ENCODE assay signal across 12 cellular contexts in the genomic region with DNA sequence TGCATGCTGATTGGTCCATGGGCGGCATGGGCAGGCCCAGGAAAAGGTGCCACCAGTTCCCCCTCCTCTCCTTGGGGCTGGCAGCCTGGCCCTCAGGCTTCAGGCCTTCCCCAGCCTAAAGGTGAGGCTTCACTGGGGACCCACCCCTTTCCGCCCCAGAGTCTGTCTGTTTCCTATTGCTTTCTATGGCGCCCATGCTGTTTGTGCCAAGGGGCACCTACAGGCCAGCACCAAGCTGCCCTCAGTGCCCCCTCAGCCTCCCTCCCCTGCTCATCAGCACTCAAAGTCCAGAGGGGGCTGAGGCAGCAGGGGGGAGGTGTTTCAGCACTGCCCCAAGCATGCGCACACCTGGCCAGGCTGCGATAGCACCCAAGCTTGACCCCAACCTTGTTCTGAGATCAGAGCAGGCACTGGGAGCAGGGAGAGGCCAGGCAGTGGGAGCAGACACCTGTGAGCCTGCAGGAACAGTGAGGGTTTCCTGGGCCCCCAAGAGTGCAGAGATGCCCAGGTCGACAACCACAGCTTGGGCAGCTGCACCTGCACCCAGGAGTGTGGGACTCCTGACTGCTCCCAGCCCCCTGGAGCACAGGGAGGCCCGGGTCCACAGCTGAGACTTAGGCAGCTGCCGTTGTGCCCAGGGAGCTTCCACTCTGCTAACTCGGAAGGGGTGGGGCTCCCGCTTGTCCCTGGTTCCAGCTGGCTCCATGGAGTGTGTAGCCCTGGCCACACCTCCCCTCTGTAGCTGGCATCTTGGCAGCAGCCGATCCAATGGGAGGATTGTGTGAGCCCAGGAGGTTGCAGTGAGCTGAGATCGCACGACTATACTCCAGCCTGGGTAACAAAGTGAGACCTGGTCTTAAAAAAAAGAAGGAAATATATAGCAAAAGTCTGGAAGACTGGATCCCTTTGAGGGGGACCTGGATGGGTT.
DNase-seq lines count a peak whose midpoint lies in the region; ATAC-seq and TF ChIP-seq lines count a peak whose summit lies in the region.
"Had no signal": no experiment of that assay in that cellular context is flagged by ENCODE, and none has a peak within 500 bp of the region (broad histone marks: within the 10 kb centered on the region; RNA-seq: fewer than 3 reads in every experiment).

No MANE protein-coding gene starts in this region.

- DNase-seq in NCI-H748 (lab: John Stamatoyannopoulos, UW; ENCODE audit: unreplicated experiment) (peak; percentile 54), NCI-H748 treated with DMSO at 0.1 percent for 48 hours (lab: John Stamatoyannopoulos, UW) (no peak), PC-3 (peak; percentile 26), left colon (peak; percentile 56 to 57), transverse colon (peak; percentile 43), D341Med (ENCODE audit: low spot score) (no peak)
- DNase-seq in activated CD4-positive, alpha-beta T cell treated with anti-CD3 and anti-CD28 coated beads, Interleukin-2, amount 50 U/mL, for 1 hour, result no peak
- DNase-seq: activated naive CD8-positive, alpha-beta T cell treated with anti-CD3 and anti-CD28 coated beads, Interleukin-2, amount 10 ng/mL, durations not matched to agents 7 days and 5 days; NCI-H187; tibial artery had no signal

- H3K4me1 ChIP-seq in PC-3 (ENCODE audit: insufficient read depth, low read length) (peaks cover 31% of the 10 kb centered on the region), transverse colon (peaks cover 0 to 8% (median 0%) of the 10 kb centered on the region in 4 donors)

- H3K79me2 ChIP-seq in PC-3 (ENCODE audit: low read length), result no peaks in the 10 kb centered on the region

- H3K4me3 ChIP-seq in PC-3 (ENCODE audit: low read length) (no peak overlapping the region), transverse colon (no peak overlapping the region)
- H3K4me3 ChIP-seq: lung, tibial artery had no signal

- in situ Hi-C loops in transverse colon (cut with MboI; ENCODE audit: low pct_ligation_motif_present in 1 of 4, low pct_unique_long_range_greater_than_20kb in 1 of 4, low sequenced_read_pairs in 3 of 4), result loop anchor here in 3 of 4 donors (5.0 to 10.0 kb wide), 2 partner anchors 103 to 110 kb away; a partner anchor contains a TSS

- H3K27me3 ChIP-seq in PC-3 (ENCODE audit: low read length), result no peaks in the 10 kb centered on the region
- no peaks in the 10 kb centered on the region for H3K27me3 ChIP-seq in transverse colon
- H3K27me3 ChIP-seq: tibial artery had no signal

- intact Hi-C loops in PC-3 (cut with micrococcal nuclease) (no loop called here), left colon (cut with DNase I, micrococcal nuclease) (loop anchor here in 1 of 2 donors (5.0 kb wide), 1 partner anchor 103 kb away; a partner anchor contains a TSS), transverse colon (cut with DNase I; ENCODE audit: low total_unique reads) (loop anchor here (5.0 kb wide), 1 partner anchor 103 kb away; a partner anchor contains a TSS)

- WGBS in transverse colon (ENCODE audit: low coverage in 1 of 2), 2 donors, result 50 to 71% methylated on average over 2 to 10 of the region's 13 CpGs

- POLR2A ChIA-PET in PC-3 (lab: Charles Lee; ENCODE audit: unreplicated experiment), result no interaction called here

- H4K20me1 ChIP-seq in PC-3 (ENCODE audit: low read length), result no peaks in the 10 kb centered on the region

- H2AFZ ChIP-seq in PC-3 (ENCODE audit: low read length), result no peak overlapping the region

- no peaks in the 10 kb centered on the region for H3K36me3 ChIP-seq in PC-3 (ENCODE audit: low read depth, low read length)
- no peaks in the 10 kb centered on the region for H3K36me3 ChIP-seq in transverse colon
- H3K36me3 ChIP-seq: tibial artery had no signal

- ATAC-seq in PC-3, result peak; percentile 31; the same call in 1 of the 2 replicates
- peak; percentile 91 for ATAC-seq in left colon
- no peak for ATAC-seq in HG03469 (IDR thresholded peaks at IDR 0.05; ENCODE audit: unreplicated experiment)

- H3F3A ChIP-seq in PC-3 (ENCODE audit: low read length, unreplicated experiment), result no peaks in the 10 kb centered on the region

- H3K9me2 ChIP-seq in PC-3 (replicated peaks; ENCODE audit: low read length), result no peaks in the 10 kb centered on the region

- H3K9me3 ChIP-seq in PC-3 (ENCODE audit: low read length), result no peaks in the 10 kb centered on the region
- no peaks in the 10 kb centered on the region for H3K9me3 ChIP-seq in transverse colon
- H3K9me3 ChIP-seq: tibial artery had no signal

- H3K4me2 ChIP-seq in PC-3 (ENCODE audit: low read length), result no peak overlapping the region

- TF ChIP-seq POLR2A in transverse colon (IDR thresholded peaks at IDR 0.05), result no peak

- no peak overlapping the region for H3K9ac ChIP-seq in PC-3 (ENCODE audit: low read length)

- TF ChIP-seq EP300 in transverse colon (IDR thresholded peaks at IDR 0.05; ENCODE audit: low read depth), result no peak

- BruUV-seq in PC-3 (replicated peaks; lab: Mats Ljungman, UMichigan), result no TSS peak

- CTCF ChIA-PET in PC-3 (lab: Charles Lee), result no interaction called here

- no peak for TF ChIP-seq CTCF in PC-3 (conservative IDR thresholded peaks at IDR 0.05; ENCODE audit: low read depth, low read length)
- TF ChIP-seq CTCF in transverse colon (IDR thresholded peaks at IDR 0.05), result no peak

- H3K27ac ChIP-seq in PC-3 (ENCODE audit: low read length), result no peak overlapping the region
- no peak overlapping the region for H3K27ac ChIP-seq in transverse colon
- H3K27ac ChIP-seq: tibial artery had no signal

Comparison
In these comparisons a context has a peak if more than half of its experiments do, and no peak if none do; other contexts are left out.
1. DNase-seq: peak in NCI-H748 (single experiment), PC-3 (single experiment), left colon (2 of 2) and transverse colon (single experiment); none in NCI-H748 treated with DMSO at 0.1 percent for 48 hours (single experiment), activated CD4-positive, alpha-beta T cell treated with anti-CD3 and anti-CD28 coated beads, Interleukin-2, amount 50 U/mL, for 1 hour (single experiment) and D341Med (single experiment).